1 cellular context compared by ENCODE assay signal in genomic region chr21:16071082-16071481, GRCh38.
TF ChIP-seq lines count a peak whose summit lies in the region.

No MANE protein-coding gene starts in this region.

TF ChIP-seq in GM23338, 12 proteins besides CTCF, POLR2A, EP300 and RAD21 (continued from another document):
- no peak for TF ChIP-seq POLR2AphosphoS5 (IDR thresholded peaks at IDR 0.05; ENCODE audit: low read depth)
